Comparison of ENCODE assay signal across 31 cellular contexts in genomic region chr9:85249313-85249621, GRCh38.
"Had no signal": no experiment of that assay in that cellular context is flagged by ENCODE, and none has a peak within 500 bp of the region (broad histone marks: within the 10 kb centered on the region; RNA-seq: fewer than 3 reads in every experiment).

No MANE protein-coding gene starts in this region.

- H3K36me3 Mint-ChIP-seq: activated naive CD4-positive, alpha-beta T cell treated with anti-CD3 and anti-CD28 coated beads, Interleukin-2, amount 50 U/mL, for 72 hours; brain; WTC11 had no signal

- H3K9me3 ChIP-seq: adrenal gland, Peyer's patch had no signal

- H3K27ac Mint-ChIP-seq: activated CD4-positive, alpha-beta T cell treated with anti-CD3 and anti-CD28 coated beads for 36 hours; activated CD4-positive, alpha-beta T cell treated with anti-CD3 and anti-CD28 coated beads, Interleukin-2, amount 10 ng/mL, durations not matched to agents 7 days and 5 days; activated CD8-positive, alpha-beta T cell treated with anti-CD3 and anti-CD28 coated beads, Interleukin-2, amount 10 ng/mL, durations not matched to agents 7 days and 5 days; activated naive CD4-positive, alpha-beta T cell treated with anti-CD3 and anti-CD28 coated beads for 36 hours; activated naive CD4-positive, alpha-beta T cell treated with anti-CD3 and anti-CD28 coated beads, Interleukin-2, amount 50 U/mL, for 72 hours; activated T-cell treated with anti-CD3 and anti-CD28 coated beads, Interleukin-2, amount 50 U/mL, for 24 hours; brain; WTC11 had no signal

- H3K27ac ChIP-seq: adrenal gland, Peyer's patch had no signal

- H3K4me3 Mint-ChIP-seq: activated CD4-positive, alpha-beta T cell treated with anti-CD3 and anti-CD28 coated beads for 36 hours; activated CD4-positive, alpha-beta T cell treated with anti-CD3 and anti-CD28 coated beads, Interleukin-2, amount 10 ng/mL, durations not matched to agents 7 days and 5 days; activated CD8-positive, alpha-beta T cell treated with anti-CD3 and anti-CD28 coated beads, Interleukin-2, amount 10 ng/mL, durations not matched to agents 7 days and 5 days; activated naive CD4-positive, alpha-beta T cell treated with anti-CD3 and anti-CD28 coated beads for 36 hours; activated T-cell treated with anti-CD3 and anti-CD28 coated beads, Interleukin-2, amount 50 U/mL, for 24 hours; brain; WTC11 had no signal

- H3K36me3 ChIP-seq: adrenal gland, Peyer's patch had no signal

- H3K27me3 ChIP-seq: adrenal gland, Peyer's patch had no signal

- FAIRE-seq: bronchial epithelial cell, TTC549 had no signal

- DNase-seq: activated CD4-positive, alpha-beta T cell treated with anti-CD3 and anti-CD28 coated beads for 36 hours; activated CD4-positive, alpha-beta T cell treated with anti-CD3 and anti-CD28 coated beads, Interleukin-2, amount 10 ng/mL, durations not matched to agents 7 days and 5 days; activated CD4-positive, alpha-beta T cell treated with anti-CD3 and anti-CD28 coated beads, Interleukin-2, amount 50 U/mL, for 48 hours; activated CD8-positive, alpha-beta T cell treated with anti-CD3 and anti-CD28 coated beads, Interleukin-2, amount 10 ng/mL, durations not matched to agents 7 days and 5 days; activated gamma-delta T cell treated with Interleukin-2 at 50 U/mL for 16 hours; activated naive CD4-positive, alpha-beta T cell treated with anti-CD3 and anti-CD28 coated beads for 36 hours; activated T-cell treated with anti-CD3 and anti-CD28 coated beads, Interleukin-2, amount 50 U/mL, for 24 hours; adrenal gland; caudate nucleus; Karpas-422; KBM-7; NCI-H1105; NCI-H1417 treated with DMSO at 0.1 percent for 48 hours; NCI-H1694; NCI-H1930; NCI-H2081 treated with DMSO at 0.1 percent for 48 hours; NCI-H510A; NCI-H526; NCI-H748 treated with DMSO at 0.1 percent for 48 hours; NK-92 treated with Interleukin-12 subunit alpha and Interleukin-12 subunit beta, amount 100 ng/mL, for 24 hours; PC-3; Peyer's patch; RPMI8226; SIG-M5 had no signal

- H3K4me1 ChIP-seq: adrenal gland, Peyer's patch had no signal

- H3K9me3 Mint-ChIP-seq: activated CD4-positive, alpha-beta T cell treated with anti-CD3 and anti-CD28 coated beads, Interleukin-2, amount 10 ng/mL, durations not matched to agents 7 days and 5 days; activated naive CD4-positive, alpha-beta T cell treated with anti-CD3 and anti-CD28 coated beads for 36 hours; activated naive CD4-positive, alpha-beta T cell treated with anti-CD3 and anti-CD28 coated beads, Interleukin-2, amount 50 U/mL, for 72 hours; activated T-cell treated with anti-CD3 and anti-CD28 coated beads, Interleukin-2, amount 50 U/mL, for 24 hours had no signal

- H3K4me1 Mint-ChIP-seq: activated CD4-positive, alpha-beta T cell treated with anti-CD3 and anti-CD28 coated beads for 36 hours; activated CD4-positive, alpha-beta T cell treated with anti-CD3 and anti-CD28 coated beads, Interleukin-2, amount 10 ng/mL, durations not matched to agents 7 days and 5 days had no signal

- H3K4me3 ChIP-seq: adrenal gland, Peyer's patch had no signal

- ATAC-seq: activated CD4-positive, alpha-beta T cell treated with anti-CD3 and anti-CD28 coated beads for 36 hours; activated CD4-positive, CD25-positive, alpha-beta regulatory T cell treated with anti-CD3 and anti-CD28 coated beads, Interleukin-2, amount 50 U/mL, for 24 hours; activated CD8-positive, alpha-beta T cell treated with anti-CD3 and anti-CD28 coated beads, Interleukin-2, amount 10 ng/mL, durations not matched to agents 7 days and 5 days; activated naive CD4-positive, alpha-beta T cell treated with anti-CD3 and anti-CD28 coated beads, Interleukin-2, amount 50 U/mL, for 72 hours; PC-3; Right ventricle myocardium inferior; WTC11 had no signal

- H3K27me3 Mint-ChIP-seq: activated CD4-positive, alpha-beta T cell treated with anti-CD3 and anti-CD28 coated beads for 36 hours; activated CD4-positive, alpha-beta T cell treated with anti-CD3 and anti-CD28 coated beads, Interleukin-2, amount 10 ng/mL, durations not matched to agents 7 days and 5 days; activated T-cell treated with anti-CD3 and anti-CD28 coated beads, Interleukin-2, amount 50 U/mL, for 24 hours had no signal
